Comparison of ENCODE assay signal across 14 cellular contexts in the genomic region with DNA sequence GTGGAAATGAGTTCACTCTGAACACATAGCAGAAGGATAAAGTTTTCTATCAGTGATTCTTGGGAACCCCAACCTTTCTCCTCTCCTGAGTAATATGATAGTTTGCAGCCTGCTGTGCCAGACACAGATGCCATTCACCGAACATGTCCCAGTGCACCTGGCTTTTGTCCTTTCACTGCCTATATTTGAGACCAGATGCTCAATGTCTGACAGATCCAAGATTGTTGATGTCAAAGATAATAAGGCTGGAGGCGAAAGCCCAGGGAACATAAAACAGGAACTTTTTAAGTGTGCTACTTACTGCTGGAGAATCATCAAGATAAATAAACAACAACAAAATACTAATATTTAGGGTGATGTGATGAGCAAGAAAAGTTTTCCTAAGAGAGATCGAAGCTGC.
"Had no signal": no experiment of that assay in that cellular context is flagged by ENCODE, and none has a peak within 500 bp of the region (broad histone marks: within the 10 kb centered on the region; RNA-seq: fewer than 3 reads in every experiment).

No MANE protein-coding gene starts in this region.

- DNase-seq: activated CD8-positive, alpha-beta memory T cell treated with anti-CD3 and anti-CD28 coated beads, Interleukin-2, amount 10 ng/mL, durations not matched to agents 7 days and 5 days; activated gamma-delta T cell treated with Interleukin-2 at 50 U/mL for 16 hours; activated naive CD8-positive, alpha-beta T cell treated with anti-CD3 and anti-CD28 coated beads for 36 hours; activated T-cell treated with anti-CD3 and anti-CD28 coated beads, Interleukin-2, amount 50 U/mL, for 48 hours; brain microvascular endothelial cell; effector memory CD4-positive, alpha-beta T cell; left lung; natural killer cell; psoas muscle; spleen; stimulated activated CD4-positive, alpha-beta T cell treated with anti-CD3 and anti-CD28 coated beads, Interleukin-1b, Interleukin-23, amount 100 ng/mL, for 48 hours; transverse colon had no signal

- ATAC-seq: activated CD8-positive, alpha-beta memory T cell treated with anti-CD3 and anti-CD28 coated beads, Interleukin-2, amount 10 ng/mL, durations not matched to agents 7 days and 5 days; left lung; natural killer cell; psoas muscle; sciatic nerve; stimulated activated memory B cell treated with anti-CD40 and anti-IgM and Interleukin-4, amounts not matched to agents 10 μg/mL and 1 μg/mL and 100 μg/mL, for 72 hours had no signal
